1 cellular context compared by ENCODE assay signal in genomic region chr1:9180077-9180819, GRCh38.
TF ChIP-seq lines count a peak whose summit lies in the region.

No MANE protein-coding gene starts in this region.

TF ChIP-seq in HepG2, 621 proteins besides CTCF, POLR2A, EP300 and RAD21 (continued from another document and continues in another):
- TF ChIP-seq SOX13 (IDR thresholded peaks at IDR 0.05): no peak
- peak in 1 of 2 experiments; percentile 57; a peak in 1 of 4 replicates for TF ChIP-seq SOX13 (CRISPR knock-in tag; conservative IDR thresholded peaks at IDR 0.05 in 1 of 2, IDR thresholded peaks at IDR 0.05 in 1 of 2)
- TF ChIP-seq ZNF207 (IDR thresholded peaks at IDR 0.05; ENCODE audit: borderline replicate concordance): no peak
- TF ChIP-seq ZNF562 (CRISPR knock-in tag; IDR thresholded peaks at IDR 0.05; ENCODE audit: borderline replicate concordance): no peak
- TF ChIP-seq MED1 (CRISPR knock-in tag; IDR thresholded peaks at IDR 0.05): 0 out of 2 replicates have a peak, but pooled peaks have one; percentile 10
- 0 out of 2 replicates have a peak, but pooled peaks have one; percentile 35 for TF ChIP-seq RBFOX2 (IDR thresholded peaks at IDR 0.05; ENCODE audit: low read depth, low read length)
- no peak for TF ChIP-seq LBX2 (CRISPR knock-in tag; IDR thresholded peaks at IDR 0.05; ENCODE audit: borderline replicate concordance)
- TF ChIP-seq NFIB (CRISPR knock-in tag; IDR thresholded peaks at IDR 0.05; ENCODE audit: borderline replicate concordance): no peak
- TF ChIP-seq RCOR2 (CRISPR knock-in tag; IDR thresholded peaks at IDR 0.05): peak; percentile 36; the same call in 1 of the 2 replicates
- no peak for TF ChIP-seq SMAD1 (CRISPR knock-in tag; IDR thresholded peaks at IDR 0.05; ENCODE audit: borderline replicate concordance, low read depth)
- no peak for TF ChIP-seq YEATS2 (CRISPR knock-in tag; IDR thresholded peaks at IDR 0.05; ENCODE audit: borderline replicate concordance)
- TF ChIP-seq, protein P1, sequence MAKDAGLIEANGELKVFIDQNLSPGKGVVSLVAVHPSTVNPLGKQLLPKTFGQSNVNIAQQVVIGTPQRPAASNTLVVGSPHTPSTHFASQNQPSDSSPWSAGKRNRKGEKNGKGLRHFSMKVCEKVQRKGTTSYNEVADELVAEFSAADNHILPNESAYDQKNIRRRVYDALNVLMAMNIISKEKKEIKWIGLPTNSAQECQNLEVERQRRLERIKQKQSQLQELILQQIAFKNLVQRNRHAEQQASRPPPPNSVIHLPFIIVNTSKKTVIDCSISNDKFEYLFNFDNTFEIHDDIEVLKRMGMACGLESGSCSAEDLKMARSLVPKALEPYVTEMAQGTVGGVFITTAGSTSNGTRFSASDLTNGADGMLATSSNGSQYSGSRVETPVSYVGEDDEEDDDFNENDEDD (CRISPR knock-in tag; IDR thresholded peaks at IDR 0.05; ENCODE audit: borderline replicate concordance): no peak
- TF ChIP-seq ZNF775 (CRISPR knock-in tag; IDR thresholded peaks at IDR 0.05; ENCODE audit: borderline replicate concordance): no peak
- no peak for TF ChIP-seq CENPT (CRISPR knock-in tag; IDR thresholded peaks at IDR 0.05; ENCODE audit: low read depth)
- peak; percentile 60; the same call in 1 of the 2 replicates for TF ChIP-seq GATAD2A (CRISPR knock-in tag; IDR thresholded peaks at IDR 0.05)
- no peak for TF ChIP-seq ZNF547 (CRISPR knock-in tag; IDR thresholded peaks at IDR 0.05)
- TF ChIP-seq XRCC5 (optimal IDR thresholded peaks at IDR 0.05; ENCODE audit: low read length): no peak
- TF ChIP-seq NFE2L2 (IDR thresholded peaks at IDR 0.05; ENCODE audit: low read length): no peak
- no peak for TF ChIP-seq ARHGAP35 (CRISPR knock-in tag; IDR thresholded peaks at IDR 0.05; ENCODE audit: borderline replicate concordance)
- TF ChIP-seq ZNF609 (CRISPR knock-in tag; IDR thresholded peaks at IDR 0.05; ENCODE audit: borderline replicate concordance): 0 out of 2 replicates have a peak, but pooled peaks have one; percentile 35
- peak; percentile 16; the same call in 1 of the 2 replicates for TF ChIP-seq HMG20A (CRISPR knock-in tag; IDR thresholded peaks at IDR 0.05; ENCODE audit: borderline replicate concordance)
- peak; percentile 23; the same call in 1 of the 2 replicates for TF ChIP-seq SIN3A (IDR thresholded peaks at IDR 0.05; ENCODE audit: borderline replicate concordance, low read depth, low read length)
- TF ChIP-seq EHMT2 (IDR thresholded peaks at IDR 0.05; ENCODE audit: borderline replicate concordance, low read depth, low read length): no peak
- peak; percentile 42; the same call in 1 of the 2 replicates for TF ChIP-seq ARID5B (CRISPR knock-in tag; IDR thresholded peaks at IDR 0.05)
- no peak for TF ChIP-seq CCAR2 (optimal IDR thresholded peaks at IDR 0.05; ENCODE audit: low read depth, low read length)
- peak; percentile 61; the same call in 1 of the 2 replicates for TF ChIP-seq JUNB (CRISPR knock-in tag; IDR thresholded peaks at IDR 0.05; ENCODE audit: borderline replicate concordance)
- TF ChIP-seq FOSL1 (CRISPR knock-in tag; IDR thresholded peaks at IDR 0.05; ENCODE audit: borderline replicate concordance): peak; percentile 46; the same call in 1 of the 2 replicates
- no peak for TF ChIP-seq ZNF781 (CRISPR knock-in tag; IDR thresholded peaks at IDR 0.05; ENCODE audit: borderline replicate concordance, not compliant biosample characterization)
- peak; percentile 56 for TF ChIP-seq HDAC1 (CRISPR knock-in tag; IDR thresholded peaks at IDR 0.05)
- TF ChIP-seq SPEN (CRISPR knock-in tag; IDR thresholded peaks at IDR 0.05; ENCODE audit: low read depth): 0 out of 2 replicates have a peak, but pooled peaks have one; percentile 22
- no peak for TF ChIP-seq ZZZ3 (CRISPR knock-in tag; IDR thresholded peaks at IDR 0.05; ENCODE audit: borderline replicate concordance)
- TF ChIP-seq ZNF644 (CRISPR knock-in tag; IDR thresholded peaks at IDR 0.05; ENCODE audit: low read depth): no peak
- no peak for TF ChIP-seq ZNF703 (CRISPR knock-in tag; IDR thresholded peaks at IDR 0.05; ENCODE audit: borderline replicate concordance)
- TF ChIP-seq ZNF740 (CRISPR knock-in tag; IDR thresholded peaks at IDR 0.05): no peak
- TF ChIP-seq FOXP1 (IDR thresholded peaks at IDR 0.05): no peak
- TF ChIP-seq FOXP1 (CRISPR knock-in tag; IDR thresholded peaks at IDR 0.05): peak; percentile 57
- no peak for TF ChIP-seq PCBP2 (optimal IDR thresholded peaks at IDR 0.05; ENCODE audit: low read depth, low read length, poor library complexity, severe bottlenecking)
- no peak for TF ChIP-seq GZF1 (CRISPR knock-in tag; IDR thresholded peaks at IDR 0.05)
- TF ChIP-seq, protein P2, sequence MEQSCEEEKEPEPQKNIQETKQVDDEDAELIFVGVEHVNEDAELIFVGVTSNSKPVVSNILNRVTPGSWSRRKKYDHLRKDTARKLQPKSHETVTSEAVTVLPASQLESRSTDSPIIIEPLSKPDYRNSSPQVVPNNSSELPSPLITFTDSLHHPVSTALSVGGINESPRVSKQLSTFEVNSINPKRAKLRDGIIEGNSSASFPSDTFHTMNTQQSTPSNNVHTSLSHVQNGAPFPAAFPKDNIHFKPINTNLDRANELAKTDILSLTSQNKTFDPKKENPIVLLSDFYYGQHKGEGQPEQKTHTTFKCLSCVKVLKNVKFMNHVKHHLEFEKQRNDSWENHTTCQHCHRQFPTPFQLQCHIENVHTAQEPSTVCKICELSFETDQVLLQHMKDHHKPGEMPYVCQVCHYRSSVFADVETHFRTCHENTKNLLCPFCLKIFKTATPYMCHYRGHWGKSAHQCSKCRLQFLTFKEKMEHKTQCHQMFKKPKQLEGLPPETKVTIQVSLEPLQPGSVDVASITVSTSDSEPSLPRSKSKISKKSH (CRISPR knock-in tag; IDR thresholded peaks at IDR 0.05; ENCODE audit: borderline replicate concordance): no peak
- TF ChIP-seq, protein P3, sequence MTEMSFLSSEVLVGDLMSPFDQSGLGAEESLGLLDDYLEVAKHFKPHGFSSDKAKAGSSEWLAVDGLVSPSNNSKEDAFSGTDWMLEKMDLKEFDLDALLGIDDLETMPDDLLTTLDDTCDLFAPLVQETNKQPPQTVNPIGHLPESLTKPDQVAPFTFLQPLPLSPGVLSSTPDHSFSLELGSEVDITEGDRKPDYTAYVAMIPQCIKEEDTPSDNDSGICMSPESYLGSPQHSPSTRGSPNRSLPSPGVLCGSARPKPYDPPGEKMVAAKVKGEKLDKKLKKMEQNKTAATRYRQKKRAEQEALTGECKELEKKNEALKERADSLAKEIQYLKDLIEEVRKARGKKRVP (CRISPR knock-in tag; IDR thresholded peaks at IDR 0.05): peak in 1 of 2 experiments; percentile 24; a peak in 1 of 4 replicates
- no peak for TF ChIP-seq DZIP1 (CRISPR knock-in tag; IDR thresholded peaks at IDR 0.05)
- no peak for TF ChIP-seq ZNF619 (CRISPR knock-in tag; IDR thresholded peaks at IDR 0.05)
- TF ChIP-seq ATF6 (CRISPR knock-in tag; conservative IDR thresholded peaks at IDR 0.05): no peak
- no peak for TF ChIP-seq MTF2 (CRISPR knock-in tag; IDR thresholded peaks at IDR 0.05; ENCODE audit: borderline replicate concordance)
- no peak for TF ChIP-seq ZNF850 (CRISPR knock-in tag; conservative IDR thresholded peaks at IDR 0.05)
- TF ChIP-seq ZNF747 (CRISPR knock-in tag; IDR thresholded peaks at IDR 0.05; ENCODE audit: borderline replicate concordance): no peak; the same call in 1 of the 2 replicates
- 0 out of 2 replicates have a peak, but pooled peaks have one; percentile 37 for TF ChIP-seq TBX2 (CRISPR knock-in tag; IDR thresholded peaks at IDR 0.05; ENCODE audit: borderline replicate concordance)
- TF ChIP-seq ZNF205 (CRISPR knock-in tag; IDR thresholded peaks at IDR 0.05): no peak
- TF ChIP-seq ZNF839 (CRISPR knock-in tag; IDR thresholded peaks at IDR 0.05; ENCODE audit: borderline replicate concordance): no peak; the same call in 1 of the 2 replicates
